9 cellular contexts compared by ENCODE assay signal in genomic region chr11:5809122-5809519, GRCh38. TPM values are rescaled to one million over a fixed set of nuclear protein-coding genes. Genes with fewer than 3 reads are reported as not detected.
DNase-seq lines count a peak whose midpoint lies in the region; ATAC-seq and TF ChIP-seq lines count a peak whose summit lies in the region.
"Had no signal": no experiment of that assay in that cellular context is flagged by ENCODE, and none has a peak within 500 bp of the region (broad histone marks: within the 10 kb centered on the region; RNA-seq: fewer than 3 reads in every experiment).

No MANE protein-coding gene starts in this region.

- peak overlapping the region in 1 of 5 donors; percentile 15 for H3K27ac ChIP-seq in stomach

- H3K27me3 ChIP-seq in stomach = peaks cover 0 to 9% (median 0%) of the 10 kb centered on the region in 3 donors

- peaks cover 0 to 3% (median 0%) of the 10 kb centered on the region in 4 donors for H3K9me3 ChIP-seq in stomach

- 29 to 49% (median 44%) methylated on average over 5 of the region's 5 CpGs for WGBS in stomach, 5 donors

- TF ChIP-seq CTCF in stomach (IDR thresholded peaks at IDR 0.05) = no peak

- H3K4me3 ChIP-seq in iPS-11a (ENCODE audit: low read depth, low read length) (peak overlapping the region; percentile 52), stomach (peak overlapping the region; percentile 43 to 55 (median 50))

- ATAC-seq in GM18502 (IDR thresholded peaks at IDR 0.05; ENCODE audit: poor library complexity, unreplicated experiment) (peak; percentile 34), HG02678 (IDR thresholded peaks at IDR 0.05; ENCODE audit: unreplicated experiment) (peak; percentile 22)

- peaks cover 0 to 14% (median 10%) of the 10 kb centered on the region in 4 donors for H3K4me1 ChIP-seq in stomach

- TF ChIP-seq POLR2A in stomach (IDR thresholded peaks at IDR 0.05) = no peak

- DNase-seq in UCSD-AML1 (lab: John Stamatoyannopoulos, UW; ENCODE audit: unreplicated experiment) (peak; percentile 68), stomach (no peak), SK-N-DZ (ENCODE audit: low spot score) (no peak), RPMI8226 (no peak), iPS-NIHi7 (ENCODE audit: extremely low spot score) (no peak)

- intact Hi-C loops in stomach (cut with DNase I; ENCODE audit: low total_unique reads) = loop anchor here (5.0 kb wide), 2 partner anchors 322 to 337 kb away; partner anchors contain the start of gene OR52D1

- H3K36me3 ChIP-seq in stomach = no peaks in the 10 kb centered on the region

- TF ChIP-seq EP300 in stomach (IDR thresholded peaks at IDR 0.05) = no peak

RNA-seq across cellular contexts. Expression of gene OR52N2, which starts 0.4 kb away (rescaled TPM):
- total RNA-seq in stomach = not detected
- polyA plus RNA-seq in stomach = 1 to 10 TPM in 1 of 3 donors, under 1 TPM in 1, not detected in 1; 0.31 to 1.4 TPM
- not detected in 2 replicates for polyA plus RNA-seq in SK-N-DZ (2014; cell fraction: cytosol; rRNA removed)
- not detected in 2 replicates for polyA plus RNA-seq in SK-N-DZ (2014; cell fraction: nucleus; rRNA removed)
- total RNA-seq: SK-MEL-5 had no signal

RNA-seq across cellular contexts. Expression of gene OR52N1, which starts 18.1 kb away (rescaled TPM):
- not detected for total RNA-seq in stomach
- polyA plus RNA-seq in stomach = not detected
- polyA plus RNA-seq in SK-N-DZ (2014; cell fraction: cytosol; rRNA removed) = not detected in 2 replicates
- polyA plus RNA-seq in SK-N-DZ (2014; cell fraction: nucleus; rRNA removed) = not detected in 2 replicates
- total RNA-seq: SK-MEL-5 had no signal

RNA-seq across cellular contexts. Expression of gene OR52N5, which starts 26.0 kb away (rescaled TPM):
- not detected for total RNA-seq in stomach
- polyA plus RNA-seq in stomach = not detected
- not detected in 2 replicates for polyA plus RNA-seq in SK-N-DZ (2014; cell fraction: cytosol; rRNA removed)
- not detected in 2 replicates for polyA plus RNA-seq in SK-N-DZ (2014; cell fraction: nucleus; rRNA removed)
- total RNA-seq: SK-MEL-5 had no signal

RNA-seq across cellular contexts. Expression of gene OR52E6, which starts 32.6 kb away (rescaled TPM):
- total RNA-seq in stomach = not detected
- polyA plus RNA-seq in stomach = not detected
- polyA plus RNA-seq in SK-N-DZ (2014; cell fraction: cytosol; rRNA removed) = not detected in 2 replicates
- polyA plus RNA-seq in SK-N-DZ (2014; cell fraction: nucleus; rRNA removed) = not detected in 2 replicates
- total RNA-seq: SK-MEL-5 had no signal

RNA-seq across cellular contexts. Expression of gene OR52E8, which starts 48.4 kb away (rescaled TPM):
- not detected for total RNA-seq in stomach
- not detected for polyA plus RNA-seq in stomach
- polyA plus RNA-seq in SK-N-DZ (2014; cell fraction: cytosol; rRNA removed) = not detected in 2 replicates
- not detected in 2 replicates for polyA plus RNA-seq in SK-N-DZ (2014; cell fraction: nucleus; rRNA removed)
- total RNA-seq: SK-MEL-5 had no signal
